8 cellular contexts compared by ENCODE assay signal in genomic region chr12:56448860-56449621, GRCh38. TPM values are rescaled to one million over a fixed set of nuclear protein-coding genes. Genes with fewer than 3 reads are reported as not detected.
DNase-seq lines count a peak whose midpoint lies in the region; ATAC-seq and TF ChIP-seq lines count a peak whose summit lies in the region.

Gene TIMELESS (minus strand): TSS chr12:56449426. CDS start chr12:56434170, 15,256 bp downstream.

- H3K27me3 ChIP-seq in GM23338 (ENCODE audit: insufficient read depth) = no peaks in the 10 kb centered on the region

- peaks cover 50% of the 10 kb centered on the region for H3K4me1 Mint-ChIP-seq in GM23338
- peaks cover 22 to 25% of the 10 kb centered on the region in 2 donors for H3K4me1 Mint-ChIP-seq in natural killer cell treated with Interleukin-12 subunit alpha and Interleukin-12 subunit beta and Interleukin-15 and Interleukin-18, amount 100 ng/mL, for 72 hours (ENCODE audit: low read depth in 2 of 2)

- H3K27ac Mint-ChIP-seq in GM23338 = peak within 1 kb of the TSS; percentile 98
- peak within 1 kb of the TSS; percentile 82 to 98 for H3K27ac Mint-ChIP-seq in natural killer cell treated with Interleukin-12 subunit alpha and Interleukin-12 subunit beta and Interleukin-15 and Interleukin-18, amount 100 ng/mL, for 72 hours

- TF ChIP-seq CTCF in GM23338 (conservative IDR thresholded peaks at IDR 0.05; ENCODE audit: low read depth in 2 of 2) (no peak), LNCaP clone FGC (IDR thresholded peaks at IDR 0.05; ENCODE audit: control insufficient read depth, extremely low read depth, insufficient read depth) (no peak), fibroblast of pulmonary artery (IDR thresholded peaks at IDR 0.05; ENCODE audit: low read length, missing control alignments) (no peak)

- H3K36me3 Mint-ChIP-seq in GM23338 (ENCODE audit: low read depth) = peaks cover 33% of the 10 kb centered on the region
- H3K36me3 Mint-ChIP-seq in natural killer cell treated with Interleukin-12 subunit alpha and Interleukin-12 subunit beta and Interleukin-15 and Interleukin-18, amount 100 ng/mL, for 72 hours = peaks cover 5% of the 10 kb centered on the region

- H3K9me3 Mint-ChIP-seq in GM23338 = peaks cover 16% of the 10 kb centered on the region
- no peaks in the 10 kb centered on the region for H3K9me3 Mint-ChIP-seq in natural killer cell treated with Interleukin-12 subunit alpha and Interleukin-12 subunit beta and Interleukin-15 and Interleukin-18, amount 100 ng/mL, for 72 hours

- peaks cover 23% of the 10 kb centered on the region for H3K4me1 ChIP-seq in GM23338 (ENCODE audit: insufficient read depth)

- peaks cover 15% of the 10 kb centered on the region for H3K27me3 Mint-ChIP-seq in GM23338 (ENCODE audit: insufficient read depth, low read depth, poor library complexity)
- H3K27me3 Mint-ChIP-seq in natural killer cell treated with Interleukin-12 subunit alpha and Interleukin-12 subunit beta and Interleukin-15 and Interleukin-18, amount 100 ng/mL, for 72 hours = peaks cover 0 to under 1% of the 10 kb centered on the region in 2 donors

- no peaks in the 10 kb centered on the region for H3K36me3 ChIP-seq in GM23338 (ENCODE audit: insufficient read depth)

- ATAC-seq in GM23338 = peak; percentile 93
- peak; percentile 98 for ATAC-seq in natural killer cell treated with Interleukin-12 subunit alpha and Interleukin-12 subunit beta and Interleukin-15 and Interleukin-18, amount 100 ng/mL, for 72 hours
- ATAC-seq in stimulated activated naive CD8-positive, alpha-beta T cell treated with anti-CD3 and anti-CD28 coated beads, Interleukin-15, Interleukin-2, amounts not matched to agents 100 U/mL and 50 U/mL, for 24 hours = peak; percentile 96

- peak within 1 kb of the TSS; percentile 61 for H3K4me3 ChIP-seq in GM23338
- H3K4me3 ChIP-seq in LNCaP clone FGC (ENCODE audit: low read depth, low read length) = peak within 1 kb of the TSS; percentile 58
- H3K4me3 ChIP-seq in fibroblast of pulmonary artery (replicated peaks; ENCODE audit: low read depth, low read length) = peak within 1 kb of the TSS; percentile 84

- peak within 1 kb of the TSS; percentile 78 for H3K4me2 ChIP-seq in GM23338

- peaks cover 29% of the 10 kb centered on the region for H3K79me2 ChIP-seq in GM23338 (replicated peaks; ENCODE audit: insufficient read depth)

- peak within 1 kb of the TSS; percentile 95 for H3K27ac ChIP-seq in GM23338 (ENCODE audit: low read depth)

- H3K9me2 ChIP-seq in GM23338 (ENCODE audit: insufficient read depth) = no peaks in the 10 kb centered on the region

- H3K4me3 Mint-ChIP-seq in GM23338 = peak within 1 kb of the TSS; percentile 86
- peak within 1 kb of the TSS; percentile 87 for H3K4me3 Mint-ChIP-seq in natural killer cell treated with Interleukin-12 subunit alpha and Interleukin-12 subunit beta and Interleukin-15 and Interleukin-18, amount 100 ng/mL, for 72 hours

- H2AFZ ChIP-seq in GM23338 = peak within 1 kb of the TSS; percentile 89

- DNase-seq in Daoy (ENCODE audit: low read depth) (peak; percentile 95), GM23338 (ENCODE audit: low spot score) (peak; percentile 96), LNCaP clone FGC (ENCODE audit: low read depth) (peak; percentile 54), fibroblast of pulmonary artery (ENCODE audit: low read depth) (peak; percentile 85)
- DNase-seq in activated T-helper 9 cell treated with anti-CD3 and anti-CD28 coated beads, Interleukin-2, amount 50 U/mL, for 16 hours (ENCODE audit: low read depth) = peak; percentile 76
- DNase-seq in natural killer cell treated with Interleukin-12 subunit alpha and Interleukin-12 subunit beta and Interleukin-15 and Interleukin-18, amount 100 ng/mL, for 72 hours (ENCODE audit: low spot score) = peak; percentile 92
- peak; percentile 91 for DNase-seq in stimulated activated naive CD8-positive, alpha-beta T cell treated with anti-CD3 and anti-CD28 coated beads, Interleukin-15, Interleukin-2, amounts not matched to agents 100 U/mL and 50 U/mL, for 24 hours

- no peaks in the 10 kb centered on the region for H4K20me1 ChIP-seq in GM23338 (replicated peaks; ENCODE audit: insufficient read depth)

- H3F3A ChIP-seq in GM23338 (replicated peaks; ENCODE audit: low read depth) = 0 out of 2 replicates have a peak, but pooled peaks cover 4% of the 10 kb centered on the region

- peak; percentile 84 for TF ChIP-seq POLR2A in Raji (IDR thresholded peaks at IDR 0.05; ENCODE audit: insufficient read depth, low read depth, low read length)

TF ChIP-seq in GM23338, 12 proteins besides CTCF, POLR2A, EP300 and RAD21:
- no peak for TF ChIP-seq STAT1 (IDR thresholded peaks at IDR 0.05; ENCODE audit: unreplicated experiment)
- peak; percentile 91 for TF ChIP-seq POLR2AphosphoS5 (IDR thresholded peaks at IDR 0.05; ENCODE audit: low read depth)
- no peak for TF ChIP-seq REST (IDR thresholded peaks at IDR 0.05; ENCODE audit: unreplicated experiment)
- TF ChIP-seq ZNF331 (CRISPR knock-in tag; IDR thresholded peaks at IDR 0.05; ENCODE audit: low read depth) = no peak
- no peak for TF ChIP-seq JUNB (IDR thresholded peaks at IDR 0.05; ENCODE audit: unreplicated experiment)

RNA-seq across cellular contexts. Expression of gene TIMELESS, which starts in this region (rescaled TPM):
- 10.4 and 14.1 TPM in 2 replicates for total RNA-seq in Daoy (2014; rRNA removed; shearing (Covaris generic))
- total RNA-seq in GM23338 (2014; rRNA removed; shearing (Covaris generic)) = 54.3 and 54.8 TPM in 2 replicates
- 22.7 and 28.7 TPM in 2 replicates for polyA plus RNA-seq in GM23338 (2016; fragmentation: Nextera tagmentation; extraction: Ambion mirVana)
- 10 to 100 TPM; 29.8 to 80.6 TPM for total RNA-seq in natural killer cell treated with Interleukin-12 subunit alpha and Interleukin-12 subunit beta and Interleukin-15 and Interleukin-18, amount 100 ng/mL, for 72 hours

Comparison
In these comparisons a context has a peak if more than half of its experiments do, and no peak if none do; other contexts are left out.
1. Peak in every context shown above with its lines: DNase-seq, ATAC-seq, H3K4me3 ChIP-seq and H3K27ac ChIP-seq.